ENCODE assay signal across 21 cellular contexts in the genomic region with DNA sequence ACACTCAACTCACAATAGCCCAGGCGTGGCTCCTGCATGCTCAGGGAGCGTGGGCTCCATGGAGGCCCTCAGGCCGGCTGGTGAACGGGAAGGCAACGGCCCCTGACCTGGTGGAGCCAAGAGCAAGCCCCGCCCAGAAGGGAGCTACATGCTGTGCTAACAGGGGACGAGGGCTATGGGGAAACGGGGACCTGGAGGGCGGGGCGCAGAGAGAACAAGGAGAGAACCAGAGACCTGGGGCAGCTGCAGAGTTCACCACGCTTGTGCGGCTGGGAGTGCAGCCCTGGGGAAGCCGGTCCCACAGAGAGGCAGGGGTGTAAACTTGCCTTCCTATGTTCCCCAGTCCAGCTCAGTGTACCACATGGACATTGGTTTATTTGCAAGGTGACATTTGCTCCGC.
DNase-seq lines count a peak whose midpoint lies in the region; ATAC-seq and TF ChIP-seq lines count a peak whose summit lies in the region.
"Had no signal": no experiment of that assay in that cellular context is flagged by ENCODE, and none has a peak within 500 bp of the region (broad histone marks: within the 10 kb centered on the region; RNA-seq: fewer than 3 reads in every experiment).

No MANE protein-coding gene starts in this region.

- H3K27me3 ChIP-seq in RWPE2 (ENCODE audit: insufficient read depth, poor library complexity, severe bottlenecking): peaks cover 6% of the 10 kb centered on the region
- peaks cover 0 to 56% (median 0%) of the 10 kb centered on the region in 7 donors for H3K27me3 ChIP-seq in spleen (replicated peaks in 1 of 7)
- H3K27me3 ChIP-seq: BLaER1 had no signal

- H3K4me3 Mint-ChIP-seq in nephron progenitor cell: no peak overlapping the region
- no peak overlapping the region for H3K4me3 Mint-ChIP-seq in T-helper 2 cell treated with Interferon-gamma antibody and Interleukin-4, amounts not matched to agents 5 μg/mL and 100 μg/mL, for 36 hours
- no peak overlapping the region for H3K4me3 Mint-ChIP-seq in naive thymus-derived CD8-positive, alpha-beta T cell
- H3K4me3 Mint-ChIP-seq: CD8-positive, alpha-beta memory T cell had no signal

- intact Hi-C loops in spleen (cut with DNase I; ENCODE audit: low total_unique reads): no loop called here

- no peak for ATAC-seq in RWPE2 (ENCODE audit: low read depth)
- ATAC-seq in HG03039 (IDR thresholded peaks at IDR 0.05; ENCODE audit: unreplicated experiment): no peak
- ATAC-seq in naive thymus-derived CD8-positive, alpha-beta T cell: no peak
- ATAC-seq: GM12878 had no signal

- WGBS in spleen, 5 donors: 63 to 69% (median 68%) methylated on average over 14 of the region's 14 CpGs

- H3K27ac ChIP-seq in RWPE2 (ENCODE audit: poor library complexity, severe bottlenecking) (no peak overlapping the region), spleen (no peak overlapping the region)
- H3K27ac ChIP-seq: BLaER1, RWPE1 had no signal

- no peaks in the 10 kb centered on the region for H3K36me3 Mint-ChIP-seq in nephron progenitor cell (ENCODE audit: low read depth)
- H3K36me3 Mint-ChIP-seq in T-helper 2 cell treated with Interferon-gamma antibody and Interleukin-4, amounts not matched to agents 5 μg/mL and 100 μg/mL, for 36 hours (ENCODE audit: low read depth): no peaks in the 10 kb centered on the region
- H3K36me3 Mint-ChIP-seq in naive thymus-derived CD8-positive, alpha-beta T cell: no peaks in the 10 kb centered on the region
- H3K36me3 Mint-ChIP-seq: CD8-positive, alpha-beta memory T cell had no signal

- H3K36me3 ChIP-seq in RWPE2 (ENCODE audit: low read depth): no peaks in the 10 kb centered on the region
- H3K36me3 ChIP-seq in spleen: no peaks in the 10 kb centered on the region
- H3K36me3 ChIP-seq: BLaER1, MG63 had no signal

- POLR2A ChIA-PET in naive thymus-derived CD8-positive, alpha-beta T cell (lab: Charles Lee): no interaction called here

- peaks cover 14% of the 10 kb centered on the region for H3K27me3 Mint-ChIP-seq in nephron progenitor cell (ENCODE audit: low read depth, poor library complexity)
- no peaks in the 10 kb centered on the region for H3K27me3 Mint-ChIP-seq in T-helper 2 cell treated with Interferon-gamma antibody and Interleukin-4, amounts not matched to agents 5 μg/mL and 100 μg/mL, for 36 hours (ENCODE audit: low read depth)
- peaks cover 7 to 50% (median 20%) of the 10 kb centered on the region in 5 donors for H3K27me3 Mint-ChIP-seq in naive thymus-derived CD8-positive, alpha-beta T cell

- H3K4me3 ChIP-seq in RWPE2 (ENCODE audit: severe bottlenecking) (no peak overlapping the region), spleen (no peak overlapping the region)
- H3K4me3 ChIP-seq: BLaER1, GM12878, MG63 had no signal

- no peak for TF ChIP-seq CTCF in RWPE2 (IDR thresholded peaks at IDR 0.05; ENCODE audit: poor library complexity, severe bottlenecking)
- no peak for TF ChIP-seq CTCF in nephron progenitor cell (IDR thresholded peaks at IDR 0.05)
- no peak for TF ChIP-seq CTCF in spleen (IDR thresholded peaks at IDR 0.05 in 8 of 11, conservative IDR thresholded peaks at IDR 0.05 in 3 of 11)

- H3K9me3 Mint-ChIP-seq in nephron progenitor cell: peaks cover 14% of the 10 kb centered on the region
- peaks cover 5% of the 10 kb centered on the region for H3K9me3 Mint-ChIP-seq in T-helper 2 cell treated with Interferon-gamma antibody and Interleukin-4, amounts not matched to agents 5 μg/mL and 100 μg/mL, for 36 hours
- H3K9me3 Mint-ChIP-seq in naive thymus-derived CD8-positive, alpha-beta T cell: peaks cover 0 to 16% (median 3%) of the 10 kb centered on the region in 9 donors

- peak; percentile 24 for DNase-seq in NCI-H748 (lab: John Stamatoyannopoulos, UW; ENCODE audit: unreplicated experiment)
- DNase-seq in NCI-H748 treated with DMSO at 0.1 percent for 48 hours (lab: John Stamatoyannopoulos, UW): no peak
- peak; percentile 53 for DNase-seq in RWPE2 (ENCODE audit: low spot score)
- DNase-seq in nephron progenitor cell: no peak
- peak; percentile 64 for DNase-seq in spleen
- no peak for DNase-seq in T-helper 2 cell treated with Interferon-gamma antibody and Interleukin-4, amounts not matched to agents 5 μg/mL and 100 μg/mL, for 36 hours (ENCODE audit: low spot score)
- no peak for DNase-seq in naive thymus-derived CD8-positive, alpha-beta T cell
- DNase-seq: 8988T; CD8-positive, alpha-beta memory T cell; DND-41; GDM1; GOT3; MG63; NCI-H1092; NCI-H2081 treated with DMSO at 0.1 percent for 48 hours; NCI-H2227 treated with DMSO at 0.1 percent for 48 hours; NCI-H524 had no signal

- no peaks in the 10 kb centered on the region for H3K4me1 ChIP-seq in RWPE2 (ENCODE audit: insufficient read depth, poor library complexity, severe bottlenecking)
- no peaks in the 10 kb centered on the region for H3K4me1 ChIP-seq in spleen

- peaks cover 12% of the 10 kb centered on the region for H3K4me1 Mint-ChIP-seq in nephron progenitor cell
- H3K4me1 Mint-ChIP-seq in T-helper 2 cell treated with Interferon-gamma antibody and Interleukin-4, amounts not matched to agents 5 μg/mL and 100 μg/mL, for 36 hours (ENCODE audit: low read depth): no peaks in the 10 kb centered on the region
- no peaks in the 10 kb centered on the region for H3K4me1 Mint-ChIP-seq in naive thymus-derived CD8-positive, alpha-beta T cell
- H3K4me1 Mint-ChIP-seq: CD8-positive, alpha-beta memory T cell had no signal

- H3K9me3 ChIP-seq in RWPE2 (ENCODE audit: severe bottlenecking) (no peaks in the 10 kb centered on the region), spleen (peaks cover 0 to 26% (median 14%) of the 10 kb centered on the region in 8 donors)
- H3K9me3 ChIP-seq: MG63 had no signal

- no peak for TF ChIP-seq POLR2A in spleen (IDR thresholded peaks at IDR 0.05)

- peak overlapping the region; percentile 10 for H3K27ac Mint-ChIP-seq in nephron progenitor cell
- H3K27ac Mint-ChIP-seq in T-helper 2 cell treated with Interferon-gamma antibody and Interleukin-4, amounts not matched to agents 5 μg/mL and 100 μg/mL, for 36 hours: no peak overlapping the region
- no peak overlapping the region for H3K27ac Mint-ChIP-seq in naive thymus-derived CD8-positive, alpha-beta T cell
- H3K27ac Mint-ChIP-seq: CD8-positive, alpha-beta memory T cell had no signal

Comparison
In these comparisons a context has a peak if more than half of its experiments do, and no peak if none do; other contexts are left out.
1. DNase-seq: peak in NCI-H748 (single experiment), RWPE2 (single experiment) and spleen (single experiment); none in NCI-H748 treated with DMSO at 0.1 percent for 48 hours (single experiment), nephron progenitor cell (single experiment), T-helper 2 cell treated with Interferon-gamma antibody and Interleukin-4, amounts not matched to agents 5 μg/mL and 100 μg/mL, for 36 hours (single experiment) and naive thymus-derived CD8-positive, alpha-beta T cell (0 of 10).